21 cellular contexts compared by ENCODE assay signal in genomic region chr18:61822879-61823278, GRCh38.
"Had no signal": no experiment of that assay in that cellular context is flagged by ENCODE, and none has a peak within 500 bp of the region (broad histone marks: within the 10 kb centered on the region; RNA-seq: fewer than 3 reads in every experiment).

No MANE protein-coding gene starts in this region.

- H3K36me3 Mint-ChIP-seq: activated naive CD8-positive, alpha-beta T cell treated with anti-CD3 and anti-CD28 coated beads, Interleukin-2, amount 10 ng/mL, durations not matched to agents 7 days and 5 days; IgD-negative memory B cell had no signal

- H3K4me1 Mint-ChIP-seq: activated naive CD8-positive, alpha-beta T cell treated with anti-CD3 and anti-CD28 coated beads, Interleukin-2, amount 10 ng/mL, durations not matched to agents 7 days and 5 days; IgD-negative memory B cell had no signal

- H3K4me3 Mint-ChIP-seq: activated CD8-positive, alpha-beta T cell treated with anti-CD3 and anti-CD28 coated beads for 36 hours; activated naive CD8-positive, alpha-beta T cell treated with anti-CD3 and anti-CD28 coated beads, Interleukin-2, amount 10 ng/mL, durations not matched to agents 7 days and 5 days; activated T-cell treated with anti-CD3 and anti-CD28 coated beads, Interleukin-2, amount 50 U/mL, for 72 hours; IgD-negative memory B cell; T-helper 17 cell had no signal

- DNase-seq: activated CD4-positive, alpha-beta T cell treated with anti-CD3 and anti-CD28 coated beads for 4 hours; activated CD8-positive, alpha-beta memory T cell treated with anti-CD3 and anti-CD28 coated beads, Interleukin-2, amount 50 U/mL, for 4 hours; activated CD8-positive, alpha-beta T cell treated with anti-CD3 and anti-CD28 coated beads for 36 hours; activated gamma-delta T cell treated with Interleukin-2 at 50 U/mL for 16 hours; activated naive CD4-positive, alpha-beta T cell treated with anti-CD3 and anti-CD28 coated beads, Interleukin-2, amount 50 U/mL, for 16 hours; activated naive CD8-positive, alpha-beta T cell treated with anti-CD3 and anti-CD28 coated beads, Interleukin-2, amount 10 ng/mL, durations not matched to agents 7 days and 5 days; activated T-cell treated with anti-CD3 and anti-CD28 coated beads, Interleukin-2, amount 50 U/mL, for 72 hours; aorta; central memory CD4-positive, alpha-beta T cell; KG1; NCI-H1048; NCI-H146; NCI-H1930; NCI-H345; Peyer's patch; SIG-M5; T-helper 17 cell; T-helper 9 cell had no signal

- H3K9me3 Mint-ChIP-seq: activated CD8-positive, alpha-beta T cell treated with anti-CD3 and anti-CD28 coated beads for 36 hours; activated naive CD8-positive, alpha-beta T cell treated with anti-CD3 and anti-CD28 coated beads, Interleukin-2, amount 10 ng/mL, durations not matched to agents 7 days and 5 days; activated T-cell treated with anti-CD3 and anti-CD28 coated beads, Interleukin-2, amount 50 U/mL, for 72 hours; activated T-helper 2 cell treated with anti-CD3 and anti-CD28 coated beads, Interferon-gamma antibody, Interleukin-2, Interleukin-4, amounts not matched to agents 10 μg/mL and 5 μg/mL and 100 μg/mL, durations not matched to agents 14 hours and 24 hours and 36 hours had no signal

- H3K36me3 ChIP-seq: breast epithelium, Peyer's patch had no signal

- H3K4me1 ChIP-seq: breast epithelium, Peyer's patch had no signal

- H3K4me3 ChIP-seq: breast epithelium, Peyer's patch had no signal

- H3K27ac Mint-ChIP-seq: activated CD8-positive, alpha-beta T cell treated with anti-CD3 and anti-CD28 coated beads for 36 hours; activated naive CD8-positive, alpha-beta T cell treated with anti-CD3 and anti-CD28 coated beads, Interleukin-2, amount 10 ng/mL, durations not matched to agents 7 days and 5 days; activated T-cell treated with anti-CD3 and anti-CD28 coated beads, Interleukin-2, amount 50 U/mL, for 72 hours; activated T-helper 2 cell treated with anti-CD3 and anti-CD28 coated beads, Interferon-gamma antibody, Interleukin-2, Interleukin-4, amounts not matched to agents 10 μg/mL and 5 μg/mL and 100 μg/mL, durations not matched to agents 14 hours and 24 hours and 36 hours; IgD-negative memory B cell; T-helper 17 cell had no signal

- ATAC-seq: activated CD8-positive, alpha-beta T cell treated with anti-CD3 and anti-CD28 coated beads for 36 hours; activated T-cell treated with anti-CD3 and anti-CD28 coated beads, Interleukin-2, amount 50 U/mL, for 72 hours; T-helper 17 cell had no signal

- H3K9me3 ChIP-seq: breast epithelium, Peyer's patch had no signal

- H3K27me3 Mint-ChIP-seq: activated CD8-positive, alpha-beta T cell treated with anti-CD3 and anti-CD28 coated beads for 36 hours; IgD-negative memory B cell; T-helper 17 cell had no signal
